In the genomic region with DNA sequence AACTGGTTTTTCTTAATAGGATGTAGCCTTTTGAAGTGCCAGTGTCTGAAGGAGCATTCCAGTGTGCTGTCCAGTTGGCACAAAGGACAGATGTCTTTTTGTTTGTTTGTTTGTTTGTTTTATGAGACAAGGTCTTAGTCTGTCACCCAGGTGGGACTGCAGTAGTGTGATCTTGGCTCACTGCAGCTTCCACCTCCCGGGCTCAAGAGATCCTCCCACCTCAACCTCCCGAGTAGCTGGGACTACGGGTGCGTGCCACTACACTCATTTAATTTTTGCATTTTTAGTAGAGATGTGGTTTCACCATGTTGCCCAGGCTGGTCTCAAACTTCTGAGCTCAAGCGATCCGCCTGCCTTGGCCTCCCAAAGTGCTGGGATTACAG, we compare ENCODE assay signal across 16 cellular contexts.
"Had no signal": no experiment of that assay in that cellular context is flagged by ENCODE, and none has a peak within 500 bp of the region (broad histone marks: within the 10 kb centered on the region; RNA-seq: fewer than 3 reads in every experiment).

No MANE protein-coding gene starts in this region.

- H3K27me3 ChIP-seq: heart left ventricle, ovary, spleen, tibial artery had no signal

- H3K4me3 ChIP-seq: heart left ventricle, ovary, spleen, tibial artery had no signal

- H3K9me3 ChIP-seq: heart left ventricle, ovary, spleen, tibial artery had no signal

- H3K27ac ChIP-seq: ovary, spleen had no signal

- H3K9me3 Mint-ChIP-seq: activated naive CD8-positive, alpha-beta T cell treated with anti-CD3 and anti-CD28 coated beads, Interleukin-2, amount 10 ng/mL, durations not matched to agents 7 days and 5 days; activated T-cell treated with anti-CD3 and anti-CD28 coated beads, Interleukin-2, amount 50 U/mL, for 72 hours; immature natural killer cell; naive thymus-derived CD8-positive, alpha-beta T cell; stimulated activated memory B cell treated with anti-CD40 and anti-IgM and Interleukin-4, amounts not matched to agents 10 μg/mL and 1 μg/mL and 100 μg/mL, for 72 hours had no signal

- H3K27me3 Mint-ChIP-seq: activated naive CD8-positive, alpha-beta T cell treated with anti-CD3 and anti-CD28 coated beads, Interleukin-2, amount 10 ng/mL, durations not matched to agents 7 days and 5 days; naive thymus-derived CD8-positive, alpha-beta T cell; stimulated activated memory B cell treated with anti-CD40 and anti-IgM and Interleukin-4, amounts not matched to agents 10 μg/mL and 1 μg/mL and 100 μg/mL, for 72 hours had no signal

- ATAC-seq: naive thymus-derived CD8-positive, alpha-beta T cell; sciatic nerve; stimulated activated memory B cell treated with anti-CD40 and anti-IgM and Interleukin-4, amounts not matched to agents 10 μg/mL and 1 μg/mL and 100 μg/mL, for 72 hours had no signal

- H3K27ac Mint-ChIP-seq: activated naive CD8-positive, alpha-beta T cell treated with anti-CD3 and anti-CD28 coated beads, Interleukin-2, amount 10 ng/mL, durations not matched to agents 7 days and 5 days; activated T-cell treated with anti-CD3 and anti-CD28 coated beads, Interleukin-2, amount 50 U/mL, for 72 hours; stimulated activated memory B cell treated with anti-CD40 and anti-IgM and Interleukin-4, amounts not matched to agents 10 μg/mL and 1 μg/mL and 100 μg/mL, for 72 hours had no signal

- H3K4me3 Mint-ChIP-seq: activated naive CD8-positive, alpha-beta T cell treated with anti-CD3 and anti-CD28 coated beads, Interleukin-2, amount 10 ng/mL, durations not matched to agents 7 days and 5 days; immature natural killer cell; stimulated activated memory B cell treated with anti-CD40 and anti-IgM and Interleukin-4, amounts not matched to agents 10 μg/mL and 1 μg/mL and 100 μg/mL, for 72 hours had no signal

- H3K36me3 ChIP-seq: ovary had no signal

- H3K36me3 Mint-ChIP-seq: immature natural killer cell had no signal

- DNase-seq: activated CD4-positive, alpha-beta T cell treated with anti-CD3 and anti-CD28 coated beads, Interleukin-2, amount 50 U/mL, for 4 hours; activated gamma-delta T cell; activated naive CD8-positive, alpha-beta T cell treated with anti-CD3 and anti-CD28 coated beads, Interleukin-2, amount 10 ng/mL, durations not matched to agents 7 days and 5 days; amygdala; caudate nucleus; heart left ventricle; immature natural killer cell; naive thymus-derived CD8-positive, alpha-beta T cell; ovary; spleen; stimulated activated CD4-positive, alpha-beta T cell treated with anti-CD3 and anti-CD28 coated beads, Interleukin-4, amount 100 ng/mL, for 4 hours; T1000; tibial artery had no signal
